In the genomic region with DNA sequence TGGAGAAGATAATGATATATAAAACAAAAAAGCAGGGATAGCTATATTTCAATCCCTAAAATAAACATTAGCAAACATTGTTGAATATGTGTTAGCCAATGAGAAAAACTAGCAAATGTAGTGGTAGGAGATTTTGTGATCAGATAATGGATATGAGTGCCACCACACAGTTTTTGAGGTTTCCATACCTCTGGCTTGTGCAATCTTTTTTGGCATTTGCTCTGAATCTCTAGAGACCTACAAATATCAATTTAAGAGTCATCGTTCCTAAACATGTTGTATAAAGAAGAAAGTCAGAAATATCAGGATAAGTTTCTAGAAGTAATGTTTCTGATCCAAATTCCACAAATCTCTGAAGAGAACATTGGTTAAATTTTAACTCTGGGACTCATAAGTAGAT, we compare ENCODE assay signal across 34 cellular contexts.
"Had no signal": no experiment of that assay in that cellular context is flagged by ENCODE, and none has a peak within 500 bp of the region (broad histone marks: within the 10 kb centered on the region; RNA-seq: fewer than 3 reads in every experiment).

No MANE protein-coding gene starts in this region.

- H3K9me3 Mint-ChIP-seq: activated CD4-positive, alpha-beta T cell treated with anti-CD3 and anti-CD28 coated beads, Interleukin-2, amount 10 ng/mL, durations not matched to agents 24 days and 14 days; activated naive CD4-positive, alpha-beta T cell treated with anti-CD3 and anti-CD28 coated beads, Interleukin-2, amount 10 ng/mL, durations not matched to agents 7 days and 5 days; nephron progenitor cell had no signal

- H3K27me3 ChIP-seq: breast epithelium, esophagus squamous epithelium, gastrocnemius medialis, suprapubic skin, tibial artery, upper lobe of right lung had no signal

- H3K27ac Mint-ChIP-seq: activated CD4-positive, alpha-beta memory T cell treated with anti-CD3 and anti-CD28 coated beads for 36 hours; activated CD4-positive, alpha-beta T cell treated with anti-CD3 and anti-CD28 coated beads, Interleukin-2, amount 10 ng/mL, durations not matched to agents 24 days and 14 days; activated naive CD4-positive, alpha-beta T cell treated with anti-CD3 and anti-CD28 coated beads, Interleukin-2, amount 10 ng/mL, durations not matched to agents 7 days and 5 days; activated naive CD8-positive, alpha-beta T cell treated with anti-CD3 and anti-CD28 coated beads, Interleukin-2, amount 10 ng/mL, durations not matched to agents 7 days and 5 days; activated T-cell treated with anti-CD3 and anti-CD28 coated beads, Interleukin-2, amount 50 U/mL, for 24 hours; nephron progenitor cell; T-helper 17 cell had no signal

- ATAC-seq: gastrocnemius medialis, right cardiac atrium, T-helper 17 cell, upper lobe of right lung had no signal

- H3K27me3 Mint-ChIP-seq: activated CD4-positive, alpha-beta memory T cell treated with anti-CD3 and anti-CD28 coated beads for 36 hours; activated CD4-positive, alpha-beta T cell treated with anti-CD3 and anti-CD28 coated beads, Interleukin-2, amount 10 ng/mL, durations not matched to agents 24 days and 14 days; activated naive CD4-positive, alpha-beta T cell treated with anti-CD3 and anti-CD28 coated beads, Interleukin-2, amount 10 ng/mL, durations not matched to agents 7 days and 5 days; activated naive CD8-positive, alpha-beta T cell treated with anti-CD3 and anti-CD28 coated beads, Interleukin-2, amount 10 ng/mL, durations not matched to agents 7 days and 5 days; activated T-cell treated with anti-CD3 and anti-CD28 coated beads, Interleukin-2, amount 50 U/mL, for 24 hours; central memory CD8-positive, alpha-beta T cell; T-helper 17 cell had no signal

- DNase-seq: activated CD4-positive, alpha-beta memory T cell treated with anti-CD3 and anti-CD28 coated beads for 36 hours; activated CD4-positive, alpha-beta T cell treated with anti-CD3 and anti-CD28 coated beads, Interleukin-2, amount 10 ng/mL, durations not matched to agents 24 days and 14 days; activated CD4-positive, CD25-positive, alpha-beta regulatory T cell treated with anti-CD3 and anti-CD28 coated beads, Interleukin-2, amount 50 U/mL, for 72 hours; activated CD8-positive, alpha-beta memory T cell treated with anti-CD3 and anti-CD28 coated beads, Interleukin-2, amount 50 U/mL, for 4 hours; activated gamma-delta T cell; activated naive CD4-positive, alpha-beta T cell treated with anti-CD3 and anti-CD28 coated beads, Interleukin-2, amount 10 ng/mL, durations not matched to agents 7 days and 5 days; activated naive CD8-positive, alpha-beta T cell treated with anti-CD3 and anti-CD28 coated beads, Interleukin-2, amount 10 ng/mL, durations not matched to agents 7 days and 5 days; activated T-cell treated with anti-CD3 and anti-CD28 coated beads, Interleukin-2, amount 50 U/mL, for 24 hours; amygdala; dermis blood vessel endothelial cell; effector CD8-positive, alpha-beta T cell; esophagus squamous epithelium; gastrocnemius medialis; glutamatergic neuron; islet precursor cell; left ventricle myocardium inferior; nephron progenitor cell; nucleus accumbens; right cardiac atrium; stimulated activated CD4-positive, alpha-beta T cell treated with anti-CD3 and anti-CD28 coated beads, Interleukin-12 subunit alpha, Interleukin-12 subunit beta, amount 100 ng/mL, for 4 hours; stimulated activated CD4-positive, alpha-beta T cell treated with anti-CD3 and anti-CD28 coated beads, Interleukin-4, amount 100 ng/mL, for 4 hours; stimulated activated CD8-positive, alpha-beta memory T cell treated with anti-CD3 and anti-CD28 coated beads, Interleukin-4, amount 100 ng/mL, for 48 hours; stimulated activated naive CD4-positive, alpha-beta T cell; T-helper 17 cell; T1000; tibial artery; upper lobe of right lung; WERI-Rb-1 had no signal

- H3K9me3 ChIP-seq: breast epithelium, esophagus squamous epithelium, gastrocnemius medialis, left ventricle myocardium inferior, suprapubic skin, tibial artery, upper lobe of right lung had no signal

- H3K4me1 Mint-ChIP-seq: activated CD4-positive, alpha-beta T cell treated with anti-CD3 and anti-CD28 coated beads, Interleukin-2, amount 10 ng/mL, durations not matched to agents 24 days and 14 days; activated naive CD4-positive, alpha-beta T cell treated with anti-CD3 and anti-CD28 coated beads, Interleukin-2, amount 10 ng/mL, durations not matched to agents 7 days and 5 days; activated naive CD8-positive, alpha-beta T cell treated with anti-CD3 and anti-CD28 coated beads, Interleukin-2, amount 10 ng/mL, durations not matched to agents 7 days and 5 days; central memory CD8-positive, alpha-beta T cell; T-helper 17 cell had no signal

- H3K4me3 ChIP-seq: breast epithelium, esophagus squamous epithelium, gastrocnemius medialis, left ventricle myocardium inferior, lung, suprapubic skin, tibial artery, upper lobe of right lung had no signal

- H3K36me3 Mint-ChIP-seq: activated CD4-positive, alpha-beta memory T cell treated with anti-CD3 and anti-CD28 coated beads for 36 hours; activated naive CD4-positive, alpha-beta T cell treated with anti-CD3 and anti-CD28 coated beads, Interleukin-2, amount 10 ng/mL, durations not matched to agents 7 days and 5 days; activated naive CD8-positive, alpha-beta T cell treated with anti-CD3 and anti-CD28 coated beads, Interleukin-2, amount 10 ng/mL, durations not matched to agents 7 days and 5 days had no signal

- H3K4me3 Mint-ChIP-seq: activated CD4-positive, alpha-beta memory T cell treated with anti-CD3 and anti-CD28 coated beads for 36 hours; activated CD4-positive, alpha-beta T cell treated with anti-CD3 and anti-CD28 coated beads, Interleukin-2, amount 10 ng/mL, durations not matched to agents 24 days and 14 days; activated naive CD4-positive, alpha-beta T cell treated with anti-CD3 and anti-CD28 coated beads, Interleukin-2, amount 10 ng/mL, durations not matched to agents 7 days and 5 days; activated naive CD8-positive, alpha-beta T cell treated with anti-CD3 and anti-CD28 coated beads, Interleukin-2, amount 10 ng/mL, durations not matched to agents 7 days and 5 days; activated T-cell treated with anti-CD3 and anti-CD28 coated beads, Interleukin-2, amount 50 U/mL, for 24 hours; central memory CD8-positive, alpha-beta T cell; nephron progenitor cell; T-helper 17 cell had no signal

- H3K36me3 ChIP-seq: breast epithelium, esophagus squamous epithelium, gastrocnemius medialis, left ventricle myocardium inferior, suprapubic skin, tibial artery, upper lobe of right lung, WERI-Rb-1 had no signal

- H3K4me1 ChIP-seq: breast epithelium, esophagus squamous epithelium, gastrocnemius medialis, left ventricle myocardium inferior, suprapubic skin, tibial artery, upper lobe of right lung had no signal

- H3K27ac ChIP-seq: breast epithelium, epithelial cell of prostate, esophagus squamous epithelium, gastrocnemius medialis, left ventricle myocardium inferior, parathyroid adenoma, suprapubic skin, tibial artery, upper lobe of right lung, WERI-Rb-1 had no signal
